ENCODE assay signal across 12 cellular contexts in genomic region chr4:123776267-123776666, GRCh38.
DNase-seq lines count a peak whose midpoint lies in the region; ATAC-seq, FAIRE-seq and TF ChIP-seq lines count a peak whose summit lies in the region.
"Had no signal": no experiment of that assay in that cellular context is flagged by ENCODE, and none has a peak within 500 bp of the region (broad histone marks: within the 10 kb centered on the region; RNA-seq: fewer than 3 reads in every experiment).

No MANE protein-coding gene starts in this region.

- no peak overlapping the region for H3K27ac ChIP-seq in GM12878 (ENCODE audit: control insufficient read depth, insufficient read depth)
- no peak overlapping the region for H3K27ac ChIP-seq in stomach
- H3K27ac ChIP-seq: HL-60, pancreas had no signal

- H3K4me1 ChIP-seq in GM12878 (ENCODE audit: control insufficient read depth, insufficient read depth, low read length), result peaks cover 3% of the 10 kb centered on the region; the same call in 1 of the 2 replicates
- H3K4me1 ChIP-seq in stomach, result no peaks in the 10 kb centered on the region
- H3K4me1 ChIP-seq: pancreas had no signal

- TF ChIP-seq EP300 in GM12878 (IDR thresholded peaks at IDR 0.05; ENCODE audit: borderline replicate concordance in 1 of 2, control insufficient read depth in 1 of 2, low read depth in 2 of 2, low read length in 2 of 2) (peak in 1 of 2 experiments; percentile 74; a peak in 1 of 4 replicates), stomach (IDR thresholded peaks at IDR 0.05) (no peak)

- H2AFZ ChIP-seq in GM12878 (ENCODE audit: control insufficient read depth, low read depth, low read length), result no peak overlapping the region

- H3K27me3 Mint-ChIP-seq in activated naive CD4-positive, alpha-beta T cell treated with anti-CD3 and anti-CD28 coated beads, Interleukin-2, amount 10 ng/mL, durations not matched to agents 7 days and 5 days, result no peaks in the 10 kb centered on the region

- H3K36me3 ChIP-seq in GM12878 (ENCODE audit: control insufficient read depth in 2 of 2, insufficient read depth in 2 of 2, low read length in 1 of 2) (no peaks in the 10 kb centered on the region), stomach (no peaks in the 10 kb centered on the region)
- H3K36me3 ChIP-seq: esophagus muscularis mucosa, pancreas had no signal

- peak; percentile 99 for ATAC-seq in GM18873 (IDR thresholded peaks at IDR 0.05; ENCODE audit: low FRiP score, unreplicated experiment)
- peak; percentile 100 for ATAC-seq in GM21528 (IDR thresholded peaks at IDR 0.05; ENCODE audit: low FRiP score, unreplicated experiment)
- peak; percentile 96 for ATAC-seq in HG03108 (IDR thresholded peaks at IDR 0.05; ENCODE audit: unreplicated experiment)
- ATAC-seq in GM12878, result peak; percentile 97
- ATAC-seq: pancreas had no signal

- H3K4me1 Mint-ChIP-seq in activated naive CD4-positive, alpha-beta T cell treated with anti-CD3 and anti-CD28 coated beads, Interleukin-2, amount 10 ng/mL, durations not matched to agents 7 days and 5 days, result no peaks in the 10 kb centered on the region

- TF ChIP-seq CTCF in GM12878 (IDR thresholded peaks at IDR 0.05 in 2 of 3, conservative IDR thresholded peaks at IDR 0.05 in 1 of 3; ENCODE audit: control insufficient read depth in 2 of 3, extremely low read depth in 1 of 3, insufficient read depth in 1 of 3, low read depth in 3 of 3, low read length in 3 of 3), result no peak
- TF ChIP-seq CTCF in stomach (IDR thresholded peaks at IDR 0.05), result no peak

- H3K4me2 ChIP-seq in GM12878 (ENCODE audit: control insufficient read depth, insufficient read depth), result no peak overlapping the region

- in situ Hi-C loops in GM12878 (cut with MboI), result loop anchor here (10.0 kb wide), 1 partner anchor 329 kb away; no protein-coding TSS in a partner anchor

- H3K9me3 Mint-ChIP-seq in activated naive CD4-positive, alpha-beta T cell treated with anti-CD3 and anti-CD28 coated beads, Interleukin-2, amount 10 ng/mL, durations not matched to agents 7 days and 5 days, result no peaks in the 10 kb centered on the region

- no peaks in the 10 kb centered on the region for H3K9me3 ChIP-seq in GM12878 (replicated peaks; ENCODE audit: control insufficient read depth, insufficient read depth, low read length)
- no peaks in the 10 kb centered on the region for H3K9me3 ChIP-seq in stomach
- H3K9me3 ChIP-seq: esophagus muscularis mucosa, pancreas had no signal

- POLR2A ChIA-PET in GM12878 (lab: Charles Lee), result no interaction called here

- CTCF ChIA-PET in GM12878 (lab: Yijun Ruan, JAX), result interaction anchor here (1.0 to 1.6 kb wide), 2 partner anchors 45 to 547 kb away, joined by 3 to 4 read pairs; no protein-coding TSS in a partner anchor
- CTCF ChIA-PET in activated naive CD4-positive, alpha-beta T cell treated with anti-CD3 and anti-CD28 coated beads, Interleukin-2, amount 10 ng/mL, durations not matched to agents 7 days and 5 days (lab: Charles Lee), result no interaction called here

- no peaks in the 10 kb centered on the region for H3K27me3 ChIP-seq in GM12878 (replicated peaks in 1 of 2; ENCODE audit: control insufficient read depth in 2 of 2, insufficient read depth in 2 of 2, low read length in 1 of 2)
- no peaks in the 10 kb centered on the region for H3K27me3 ChIP-seq in stomach
- H3K27me3 ChIP-seq: esophagus muscularis mucosa, pancreas had no signal

- no peaks in the 10 kb centered on the region for H3K79me2 ChIP-seq in GM12878 (ENCODE audit: control insufficient read depth, insufficient read depth, low read length)

- H3K4me3 Mint-ChIP-seq in activated naive CD4-positive, alpha-beta T cell treated with anti-CD3 and anti-CD28 coated beads, Interleukin-2, amount 10 ng/mL, durations not matched to agents 7 days and 5 days, result no peak overlapping the region

- FAIRE-seq in GM12878 (lab: Jason Lieb, UNC), result peak; percentile 49
- FAIRE-seq: keratinocyte, pancreas had no signal

- no peaks in the 10 kb centered on the region for H3K36me3 Mint-ChIP-seq in activated naive CD4-positive, alpha-beta T cell treated with anti-CD3 and anti-CD28 coated beads, Interleukin-2, amount 10 ng/mL, durations not matched to agents 7 days and 5 days

- WGBS in GM12878 (ENCODE audit: insufficient coverage, insufficient replicate concordance, low lambda C conversion rate, missing lambda C conversion rate), result 10% methylated on average over 1 of the region's 1 CpG
- 85 to 93% (median 87%) methylated on average over 1 of the region's 1 CpG for WGBS in stomach, 5 donors

- H3K4me3 ChIP-seq in GM12878, result no peak overlapping the region
- no peak overlapping the region for H3K4me3 ChIP-seq in stomach
- H3K4me3 ChIP-seq: esophagus muscularis mucosa, pancreas had no signal

- intact Hi-C loops in GM12878 (cut with micrococcal nuclease; ENCODE audit: unreplicated experiment) (loop anchor here (10.0 kb wide), 1 partner anchor 381 kb away; the partner anchor contains the start of gene SPRY1), stomach (cut with DNase I; ENCODE audit: low total_unique reads) (no loop called here)

- RAD21 ChIA-PET in GM12878 (lab: Charles Lee; ENCODE audit: unreplicated experiment), result interaction anchor here (0.6 to 0.8 kb wide), 2 partner anchors 335 to 485 kb away, joined by 3 read pairs; no protein-coding TSS in a partner anchor

- no peak overlapping the region for H3K27ac Mint-ChIP-seq in activated naive CD4-positive, alpha-beta T cell treated with anti-CD3 and anti-CD28 coated beads, Interleukin-2, amount 10 ng/mL, durations not matched to agents 7 days and 5 days

- no TSS peak for BruUV-seq in GM12878 (replicated peaks; lab: Mats Ljungman, UMichigan)

- no peak for TF ChIP-seq RAD21 in GM12878 (IDR thresholded peaks at IDR 0.05; ENCODE audit: insufficient read depth, low read depth, low read length)

- TF ChIP-seq POLR2A in GM12878 (IDR thresholded peaks at IDR 0.05; ENCODE audit: low read depth, low read length), result no peak
- no peak for TF ChIP-seq POLR2A in stomach (IDR thresholded peaks at IDR 0.05)

- H4K20me1 ChIP-seq in GM12878 (ENCODE audit: control insufficient read depth, insufficient read depth), result no peaks in the 10 kb centered on the region

- DNase-seq in GM12878 (ENCODE audit: low read depth, low spot score) (peak; percentile 25), NCI-H1092 treated with DMSO at 0.1 percent for 48 hours (lab: John Stamatoyannopoulos, UW) (no peak), stomach (no peak)
- DNase-seq in activated naive CD4-positive, alpha-beta T cell treated with anti-CD3 and anti-CD28 coated beads, Interleukin-2, amount 10 ng/mL, durations not matched to agents 7 days and 5 days, result no peak
- DNase-seq: NCI-H146, pancreas had no signal

- no peak overlapping the region for H3K9ac ChIP-seq in GM12878 (ENCODE audit: control insufficient read depth, insufficient read depth, low read length)

- SMC1A ChIA-PET in GM12878 (lab: Charles Lee; ENCODE audit: uncharacterized antibody, unreplicated experiment), result interaction anchor here (1.1 to 1.4 kb wide), 2 partner anchors 9 to 548 kb away, joined by 3 read pairs; no protein-coding TSS in a partner anchor

TF ChIP-seq in GM12878, 131 proteins besides CTCF, POLR2A, EP300 and RAD21 (continues in another document):
- TF ChIP-seq TCF3 (IDR thresholded peaks at IDR 0.05; ENCODE audit: borderline replicate concordance, insufficient read depth, low read depth, low read length) (peak; percentile 45; the same call in 1 of the 2 replicates), CEBPB (IDR thresholded peaks at IDR 0.05; ENCODE audit: borderline replicate concordance in 1 of 2, low read depth in 2 of 2, low read length in 2 of 2) (no peak), HSF1 (IDR thresholded peaks at IDR 0.05; ENCODE audit: low read depth, low read length) (no peak), YY1 (IDR thresholded peaks at IDR 0.05; ENCODE audit: low read depth, low read length) (no peak), CREM (IDR thresholded peaks at IDR 0.05; ENCODE audit: low read depth) (peak; percentile 53; the same call in 1 of the 2 replicates), POLR2AphosphoS5 (IDR thresholded peaks at IDR 0.05; ENCODE audit: low read length) (no peak), SP1 (IDR thresholded peaks at IDR 0.05; ENCODE audit: low read depth, low read length) (no peak), KDM1A (IDR thresholded peaks at IDR 0.05; ENCODE audit: borderline replicate concordance) (no peak), JUNB (IDR thresholded peaks at IDR 0.05) (peak; percentile 78), ETV6 (conservative IDR thresholded peaks at IDR 0.05 in 1 of 2, IDR thresholded peaks at IDR 0.05 in 1 of 2; ENCODE audit: borderline replicate concordance in 1 of 2, low read depth in 1 of 2) (peak in 1 of 2 experiments; percentile 45; a peak in 1 of 4 replicates), DPF2 (IDR thresholded peaks at IDR 0.05) (peak; percentile 88), FOXK2 (IDR thresholded peaks at IDR 0.05) (no peak), CREB1 (IDR thresholded peaks at IDR 0.05; ENCODE audit: low read depth) (0 out of 2 replicates have a peak, but pooled peaks have one; percentile 29), IRF4 (IDR thresholded peaks at IDR 0.05; ENCODE audit: low read depth, low read length) (peak; percentile 96), ESRRA (IDR thresholded peaks at IDR 0.05; ENCODE audit: low read length) (no peak), RBBP5 (conservative IDR thresholded peaks at IDR 0.05) (no peak), HCFC1 (IDR thresholded peaks at IDR 0.05; ENCODE audit: low read length) (no peak), MTA2 (IDR thresholded peaks at IDR 0.05; ENCODE audit: low read depth) (no peak; the same call in 1 of the 2 replicates), SPI1 (IDR thresholded peaks at IDR 0.05; ENCODE audit: borderline replicate concordance, insufficient read depth, low read depth, low read length) (peak; percentile 96), TCF12 (IDR thresholded peaks at IDR 0.05; ENCODE audit: low read depth, low read length) (peak; percentile 71; the same call in 1 of the 2 replicates), WRNIP1 (IDR thresholded peaks at IDR 0.05; ENCODE audit: borderline replicate concordance, low read depth, low read length) (no peak), ZNF24 (IDR thresholded peaks at IDR 0.05) (peak; percentile 27; the same call in 1 of the 2 replicates), BRCA1 (IDR thresholded peaks at IDR 0.05; ENCODE audit: low read depth, low read length) (no peak)
